8 cellular contexts compared by ENCODE assay signal in genomic region chr14:21454843-21455550, GRCh38. TPM values are rescaled to one million over a fixed set of nuclear protein-coding genes. Genes with fewer than 3 reads are reported as not detected.
DNase-seq lines count a peak whose midpoint lies in the region; ATAC-seq, FAIRE-seq and TF ChIP-seq lines count a peak whose summit lies in the region.

No MANE protein-coding gene starts in this region.

- H3K27me3 Mint-ChIP-seq in activated naive CD8-positive, alpha-beta T cell, result no peaks in the 10 kb centered on the region

- no peak for ATAC-seq in GM18517 (IDR thresholded peaks at IDR 0.05; ENCODE audit: unreplicated experiment)
- ATAC-seq in GM18502 (IDR thresholded peaks at IDR 0.05; ENCODE audit: poor library complexity, unreplicated experiment), result no peak
- ATAC-seq in HG03039 (IDR thresholded peaks at IDR 0.05; ENCODE audit: unreplicated experiment), result no peak

- H2AFZ ChIP-seq in keratinocyte (ENCODE audit: control insufficient read depth, low read length), result no peak overlapping the region

- dilution Hi-C loops in keratinocyte (cut with MboI; ENCODE audit: extremely low pct_ligation_motif_present, low sequenced_read_pairs), result no loop called here

- no peaks in the 10 kb centered on the region for H3K36me3 ChIP-seq in keratinocyte (ENCODE audit: control insufficient read depth in 2 of 2, extremely low read depth in 1 of 2, insufficient read depth in 2 of 2, low read length in 2 of 2)
- H3K36me3 ChIP-seq in stomach smooth muscle (ENCODE audit: control insufficient read depth in 2 of 2, insufficient read depth in 2 of 2, low read length in 2 of 2), result peaks cover 0 to 4% of the 10 kb centered on the region in 2 donors

- TF ChIP-seq CTCF in HFF-Myc (IDR thresholded peaks at IDR 0.05; ENCODE audit: low read depth, low read length, missing control alignments) (no peak), keratinocyte (optimal IDR thresholded peaks at IDR 0.05 in 1 of 3, IDR thresholded peaks at IDR 0.05 in 1 of 3, conservative IDR thresholded peaks at IDR 0.05 in 1 of 3; ENCODE audit: extremely low read depth in 1 of 3, insufficient read depth in 2 of 3, low read length in 3 of 3) (no peak)

- H3K9ac ChIP-seq in keratinocyte (ENCODE audit: control insufficient read depth, extremely low read depth, insufficient read depth, low read length) (peak overlapping the region; percentile 96), stomach smooth muscle (ENCODE audit: low read length in 2 of 2) (peak overlapping the region; percentile 90 to 98)

- no peak for FAIRE-seq in keratinocyte (lab: Jason Lieb, UNC)

- H4K20me1 ChIP-seq in keratinocyte (ENCODE audit: control insufficient read depth, extremely low read depth, insufficient read depth, low read length), result no peaks in the 10 kb centered on the region

- H3K4me1 ChIP-seq in keratinocyte (ENCODE audit: control insufficient read depth, extremely low read depth, insufficient read depth, low read length), result peaks cover 20% of the 10 kb centered on the region
- H3K4me1 ChIP-seq in stomach smooth muscle (ENCODE audit: control insufficient read depth, insufficient read depth, low read length), result peaks cover 6% of the 10 kb centered on the region

- peak overlapping the region; percentile 96 for H3K27ac Mint-ChIP-seq in activated naive CD8-positive, alpha-beta T cell

- no peaks in the 10 kb centered on the region for H3K9me3 Mint-ChIP-seq in activated naive CD8-positive, alpha-beta T cell (ENCODE audit: low read depth)

- no peaks in the 10 kb centered on the region for H3K9me1 ChIP-seq in keratinocyte (ENCODE audit: control insufficient read depth, extremely low read depth, insufficient read depth, low read length)

- peaks cover 11% of the 10 kb centered on the region for H3K36me3 Mint-ChIP-seq in activated naive CD8-positive, alpha-beta T cell

- H3K79me2 ChIP-seq in keratinocyte (ENCODE audit: control insufficient read depth, insufficient read depth, low read length), result peaks cover 58% of the 10 kb centered on the region

- peak overlapping the region; percentile 96 for H3K4me2 ChIP-seq in keratinocyte (ENCODE audit: control insufficient read depth, extremely low read depth, insufficient read depth, low read depth, low read length)

- peak overlapping the region; percentile 87 for H3K27ac ChIP-seq in keratinocyte (ENCODE audit: control insufficient read depth, insufficient read depth, low read length)
- H3K27ac ChIP-seq in stomach smooth muscle (ENCODE audit: low read length), result peak overlapping the region; percentile 97

- H3K4me3 ChIP-seq in HFF-Myc (replicated peaks; ENCODE audit: low read depth, low read length) (peak overlapping the region; percentile 76), keratinocyte (ENCODE audit: control insufficient read depth in 2 of 3, extremely low read depth in 1 of 3, insufficient read depth in 2 of 3, low read depth in 1 of 3, low read length in 3 of 3) (peak overlapping the region; percentile 94 to 98 (median 95)), stomach smooth muscle (ENCODE audit: low read length in 2 of 2) (peak overlapping the region; percentile 96 to 97)

- H3K9me3 ChIP-seq in keratinocyte (ENCODE audit: control insufficient read depth, low read depth, low read length) (no peaks in the 10 kb centered on the region), stomach smooth muscle (ENCODE audit: control insufficient read depth in 2 of 2, low read length in 2 of 2) (no peaks in the 10 kb centered on the region)

- peaks cover 49% of the 10 kb centered on the region for H3K4me1 Mint-ChIP-seq in activated naive CD8-positive, alpha-beta T cell (ENCODE audit: low read depth)

- H3K4me3 Mint-ChIP-seq in activated naive CD8-positive, alpha-beta T cell, result peak overlapping the region; percentile 95

- DNase-seq in AG08395 (ENCODE audit: low spot score) (peak; percentile 9), HFF-Myc (ENCODE audit: extremely low read depth, low read depth) (no peak), keratinocyte (ENCODE audit: low read depth, low spot score) (no peak)

- H3K27me3 ChIP-seq in keratinocyte (ENCODE audit: control insufficient read depth, extremely low read depth, insufficient read depth, low read length) (no peaks in the 10 kb centered on the region), stomach smooth muscle (ENCODE audit: control insufficient read depth in 1 of 2, insufficient read depth in 2 of 2, low read length in 2 of 2) (no peaks in the 10 kb centered on the region)

RNA-seq across cellular contexts. Expression of gene CHD8, which starts 0.9 kb away (rescaled TPM):
- 21.0 to 24.7 TPM (median 23.3 TPM) in 3 replicates for polyA plus RNA-seq in keratinocyte
- 29.1 TPM for polyA plus RNA-seq in keratinocyte (2011; ENCODE audit: low read depth)
- 21.0 and 24.4 TPM in 2 replicates for polyA plus RNA-seq in keratinocyte (2011; cell fraction: cytosol; rRNA removed)
- 96.5 and 97.8 TPM in 2 replicates for polyA plus RNA-seq in keratinocyte (2011; cell fraction: nucleus; rRNA removed)
- 46.0 and 51.4 TPM in 2 replicates for polyA plus RNA-seq in keratinocyte (2012; ENCODE audit: low replicate concordance)
- 62.4 to 217 TPM (median 75.1 TPM) in 3 replicates for polyA minus RNA-seq in keratinocyte
- 32.2 TPM for polyA minus RNA-seq in keratinocyte (2011; cell fraction: cytosol; rRNA and poly(A)+ RNA removed)
- polyA minus RNA-seq in keratinocyte (2011; cell fraction: nucleus; rRNA and poly(A)+ RNA removed), result 67.1 and 118 TPM in 2 replicates

RNA-seq across cellular contexts. Expression of gene RAB2B, which starts 21.8 kb away (rescaled TPM):
- polyA plus RNA-seq in keratinocyte, result 12.4 to 18.3 TPM (median 17.7 TPM) in 3 replicates
- 3.3 TPM for polyA plus RNA-seq in keratinocyte (2011; ENCODE audit: low read depth)
- 9.3 and 17.4 TPM in 2 replicates for polyA plus RNA-seq in keratinocyte (2011; cell fraction: cytosol; rRNA removed)
- polyA plus RNA-seq in keratinocyte (2011; cell fraction: nucleus; rRNA removed), result 18.9 and 21.6 TPM in 2 replicates
- 8.5 and 14.7 TPM in 2 replicates for polyA plus RNA-seq in keratinocyte (2012; ENCODE audit: low replicate concordance)
- 4.9 to 23.8 TPM (median 17.5 TPM) in 3 replicates for polyA minus RNA-seq in keratinocyte
- polyA minus RNA-seq in keratinocyte (2011; cell fraction: cytosol; rRNA and poly(A)+ RNA removed), result 11.1 TPM
- 6.5 and 12.9 TPM in 2 replicates for polyA minus RNA-seq in keratinocyte (2011; cell fraction: nucleus; rRNA and poly(A)+ RNA removed)

RNA-seq across cellular contexts. Expression of gene TOX4, which starts 22.0 kb away (rescaled TPM):
- polyA plus RNA-seq in keratinocyte, result 85.4 to 111 TPM (median 94.6 TPM) in 3 replicates
- 30.1 TPM for polyA plus RNA-seq in keratinocyte (2011; ENCODE audit: low read depth)
- polyA plus RNA-seq in keratinocyte (2011; cell fraction: cytosol; rRNA removed), result 50.6 and 64.1 TPM in 2 replicates
- 70.3 and 74.2 TPM in 2 replicates for polyA plus RNA-seq in keratinocyte (2011; cell fraction: nucleus; rRNA removed)
- polyA plus RNA-seq in keratinocyte (2012; ENCODE audit: low replicate concordance), result 65.4 and 68.5 TPM in 2 replicates
- polyA minus RNA-seq in keratinocyte, result 77.9 to 131 TPM (median 115 TPM) in 3 replicates
- 29.2 TPM for polyA minus RNA-seq in keratinocyte (2011; cell fraction: cytosol; rRNA and poly(A)+ RNA removed)
- polyA minus RNA-seq in keratinocyte (2011; cell fraction: nucleus; rRNA and poly(A)+ RNA removed), result 15.4 and 22.7 TPM in 2 replicates

RNA-seq across cellular contexts. Expression of gene METTL3, which starts 56.1 kb away (rescaled TPM):
- 66.5 to 99.7 TPM (median 96.0 TPM) in 3 replicates for polyA plus RNA-seq in keratinocyte
- polyA plus RNA-seq in keratinocyte (2011; ENCODE audit: low read depth), result 29.0 TPM
- polyA plus RNA-seq in keratinocyte (2011; cell fraction: cytosol; rRNA removed), result 36.0 and 50.9 TPM in 2 replicates
- polyA plus RNA-seq in keratinocyte (2011; cell fraction: nucleus; rRNA removed), result 318 and 323 TPM in 2 replicates
- polyA plus RNA-seq in keratinocyte (2012; ENCODE audit: low replicate concordance), result 32.2 and 37.4 TPM in 2 replicates
- polyA minus RNA-seq in keratinocyte, result 68.6 to 78.2 TPM (median 74.2 TPM) in 3 replicates
- polyA minus RNA-seq in keratinocyte (2011; cell fraction: cytosol; rRNA and poly(A)+ RNA removed), result 33.8 TPM
- polyA minus RNA-seq in keratinocyte (2011; cell fraction: nucleus; rRNA and poly(A)+ RNA removed), result 33.7 and 50.9 TPM in 2 replicates
